Comparison of ENCODE assay signal across 11 cellular contexts in the genomic region with DNA sequence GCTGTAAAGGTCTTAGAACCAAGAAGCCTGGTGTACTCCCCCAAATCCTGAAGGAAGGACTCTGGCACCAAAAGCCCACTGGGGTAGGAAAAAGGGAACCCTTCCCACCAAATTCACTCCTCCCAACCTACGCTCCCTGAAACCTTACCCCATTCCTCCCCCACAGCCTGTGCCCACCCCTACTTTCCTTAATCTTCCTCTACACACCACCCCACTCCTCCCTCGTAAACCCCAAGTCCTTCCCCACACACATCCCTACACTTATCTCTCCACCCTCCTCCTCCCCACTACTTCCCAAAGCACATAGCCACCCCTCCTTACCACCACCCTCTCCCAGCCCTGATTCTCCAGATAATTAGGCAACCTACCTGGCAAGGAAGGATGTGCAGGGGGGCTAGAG. TPM values are rescaled to one million over a fixed set of nuclear protein-coding genes. Genes with fewer than 3 reads are reported as not detected.
A peak's percentile ranks its signal among the peaks of the same experiment; 100 is the strongest.
DNase-seq lines count a peak whose midpoint lies in the region; ATAC-seq and TF ChIP-seq lines count a peak whose summit lies in the region.
"Had no signal": no experiment of that assay in that cellular context is flagged by ENCODE, and none has a peak within 500 bp of the region (broad histone marks: within the 10 kb centered on the region; RNA-seq: fewer than 3 reads in every experiment).

No MANE protein-coding gene starts in this region.

- CTCF ChIA-PET in HEK293 (lab: Yijun Ruan, JAX), result no interaction called here
- CTCF ChIA-PET in naive thymus-derived CD4-positive, alpha-beta T cell (lab: Charles Lee), result no interaction called here

- DNase-seq in CD4-positive, CD25-positive, alpha-beta regulatory T cell, result no peak
- DNase-seq in activated naive CD8-positive, alpha-beta T cell treated with anti-CD3 and anti-CD28 coated beads, Interleukin-2, amount 10 ng/mL, durations not matched to agents 7 days and 5 days, result no peak
- DNase-seq in naive thymus-derived CD4-positive, alpha-beta T cell, result no peak
- DNase-seq in GM20000 (ENCODE audit: low spot score) (no peak), head of caudate nucleus (no peak), AG20443 (ENCODE audit: low spot score) (no peak)
- DNase-seq: body of pancreas, NCI-H1092 had no signal

- H3K27me3 ChIP-seq in CD4-positive, CD25-positive, alpha-beta regulatory T cell (ENCODE audit: control insufficient read depth, insufficient read depth, low read length), result no peaks in the 10 kb centered on the region
- no peaks in the 10 kb centered on the region for H3K27me3 ChIP-seq in naive thymus-derived CD4-positive, alpha-beta T cell (ENCODE audit: control insufficient read depth in 2 of 2, insufficient read depth in 2 of 2, low read length in 2 of 2)
- H3K27me3 ChIP-seq: body of pancreas had no signal

- no peak overlapping the region for H3K4me3 ChIP-seq in CD4-positive, CD25-positive, alpha-beta regulatory T cell (ENCODE audit: low read depth, low read length)
- H3K4me3 ChIP-seq in HEK293 (ENCODE audit: low read depth, low read length), result no peak overlapping the region
- H3K4me3 ChIP-seq in naive thymus-derived CD4-positive, alpha-beta T cell (ENCODE audit: low read length), result no peak overlapping the region
- H3K4me3 ChIP-seq: body of pancreas had no signal

- TF ChIP-seq CTCF in HEK293 (tag by site-specific recombination; IDR thresholded peaks at IDR 0.05) (no peak), GM20000 (IDR thresholded peaks at IDR 0.05; ENCODE audit: extremely low read depth, missing control alignments) (no peak)

- H3K9me3 Mint-ChIP-seq in CD4-positive, CD25-positive, alpha-beta regulatory T cell, result no peaks in the 10 kb centered on the region
- no peaks in the 10 kb centered on the region for H3K9me3 Mint-ChIP-seq in activated naive CD8-positive, alpha-beta T cell treated with anti-CD3 and anti-CD28 coated beads, Interleukin-2, amount 10 ng/mL, durations not matched to agents 7 days and 5 days
- peaks cover 0 to 3% (median 0%) of the 10 kb centered on the region in 11 donors for H3K9me3 Mint-ChIP-seq in naive thymus-derived CD4-positive, alpha-beta T cell
- H3K9me3 Mint-ChIP-seq: memory B cell had no signal

- H3K4me1 ChIP-seq in CD4-positive, CD25-positive, alpha-beta regulatory T cell (ENCODE audit: control insufficient read depth, insufficient read depth, low read length, poor library complexity, severe bottlenecking), result peaks cover 22% of the 10 kb centered on the region
- peaks cover 5% of the 10 kb centered on the region; the same call in 1 of the 2 replicates for H3K4me1 ChIP-seq in HEK293 (ENCODE audit: control insufficient read depth, insufficient read depth, low read length)
- peaks cover 0 to 20% of the 10 kb centered on the region in 2 donors for H3K4me1 ChIP-seq in naive thymus-derived CD4-positive, alpha-beta T cell (ENCODE audit: control insufficient read depth in 2 of 2, insufficient read depth in 2 of 2, low read length in 2 of 2)

- H3K9me3 ChIP-seq in CD4-positive, CD25-positive, alpha-beta regulatory T cell (ENCODE audit: control insufficient read depth in 2 of 2, low read length in 2 of 2), result no peaks in the 10 kb centered on the region
- no peaks in the 10 kb centered on the region for H3K9me3 ChIP-seq in HEK293 (ENCODE audit: control insufficient read depth, insufficient read depth, low read depth, low read length)
- H3K9me3 ChIP-seq in naive thymus-derived CD4-positive, alpha-beta T cell (ENCODE audit: control insufficient read depth in 2 of 3, low read length in 3 of 3), result no peaks in the 10 kb centered on the region
- H3K9me3 ChIP-seq: body of pancreas had no signal

- H3K27ac Mint-ChIP-seq in CD4-positive, CD25-positive, alpha-beta regulatory T cell, result peak overlapping the region in 1 of 3 donors; percentile 76
- peak overlapping the region; percentile 36 for H3K27ac Mint-ChIP-seq in activated naive CD8-positive, alpha-beta T cell treated with anti-CD3 and anti-CD28 coated beads, Interleukin-2, amount 10 ng/mL, durations not matched to agents 7 days and 5 days
- H3K27ac Mint-ChIP-seq in naive thymus-derived CD4-positive, alpha-beta T cell, result peak overlapping the region in 3 of 9 donors; percentile 14 to 65 (median 64)
- H3K27ac Mint-ChIP-seq: memory B cell had no signal

- intact Hi-C loops in naive thymus-derived CD4-positive, alpha-beta T cell (cut with micrococcal nuclease), result no loop called here
- intact Hi-C loops in head of caudate nucleus (cut with DNase I), result no loop called here

- no peak overlapping the region for H3K27ac ChIP-seq in CD4-positive, CD25-positive, alpha-beta regulatory T cell (ENCODE audit: insufficient read depth, low read length, poor library complexity, severe bottlenecking)
- no peak overlapping the region for H3K27ac ChIP-seq in HEK293 (ENCODE audit: extremely low read depth, low read depth, low read length)
- peak overlapping the region; percentile 24 for H3K27ac ChIP-seq in naive thymus-derived CD4-positive, alpha-beta T cell (ENCODE audit: low read depth, low read length)
- H3K27ac ChIP-seq: body of pancreas had no signal

- no peaks in the 10 kb centered on the region for H3K27me3 Mint-ChIP-seq in CD4-positive, CD25-positive, alpha-beta regulatory T cell
- no peaks in the 10 kb centered on the region for H3K27me3 Mint-ChIP-seq in activated naive CD8-positive, alpha-beta T cell treated with anti-CD3 and anti-CD28 coated beads, Interleukin-2, amount 10 ng/mL, durations not matched to agents 7 days and 5 days
- no peaks in the 10 kb centered on the region for H3K27me3 Mint-ChIP-seq in naive thymus-derived CD4-positive, alpha-beta T cell
- H3K27me3 Mint-ChIP-seq: memory B cell had no signal

- H3K4me3 Mint-ChIP-seq in CD4-positive, CD25-positive, alpha-beta regulatory T cell, result peak overlapping the region; percentile 46 to 91 (median 81)
- H3K4me3 Mint-ChIP-seq in activated naive CD8-positive, alpha-beta T cell treated with anti-CD3 and anti-CD28 coated beads, Interleukin-2, amount 10 ng/mL, durations not matched to agents 7 days and 5 days, result peak overlapping the region; percentile 78
- H3K4me3 Mint-ChIP-seq in naive thymus-derived CD4-positive, alpha-beta T cell, result peak overlapping the region in 9 of 10 donors; percentile 10 to 95 (median 62)
- H3K4me3 Mint-ChIP-seq: memory B cell had no signal

- H3K36me3 ChIP-seq in CD4-positive, CD25-positive, alpha-beta regulatory T cell (ENCODE audit: control insufficient read depth, insufficient read depth, low read length), result peaks cover 10% of the 10 kb centered on the region
- peaks cover 0 to 40% of the 10 kb centered on the region in 2 experiments; a peak in 2 of 3 replicates for H3K36me3 ChIP-seq in HEK293 (ENCODE audit: control insufficient read depth in 2 of 2, insufficient read depth in 1 of 2, low read length in 2 of 2)
- H3K36me3 ChIP-seq in naive thymus-derived CD4-positive, alpha-beta T cell (ENCODE audit: control insufficient read depth in 2 of 3, insufficient read depth in 3 of 3, low read length in 3 of 3), result peaks cover 0 to 32% (median 0%) of the 10 kb centered on the region in 3 experiments

- POLR2A ChIA-PET in HEK293 (lab: Yijun Ruan, JAX), result no interaction called here
- POLR2A ChIA-PET in activated naive CD8-positive, alpha-beta T cell treated with anti-CD3 and anti-CD28 coated beads, Interleukin-2, amount 10 ng/mL, durations not matched to agents 7 days and 5 days (lab: Charles Lee), result interaction anchor here (1.2 to 5.1 kb wide), 3 partner anchors 32 to 114 kb away, joined by 3 to 43 read pairs (median 4); a partner anchor contains a TSS
- POLR2A ChIA-PET in naive thymus-derived CD4-positive, alpha-beta T cell (lab: Charles Lee), result interaction anchor here (1.5 kb wide), 1 partner anchor 70 kb away, joined by 5 read pairs; no protein-coding TSS in a partner anchor

- peaks cover 4% of the 10 kb centered on the region for H3K36me3 Mint-ChIP-seq in CD4-positive, CD25-positive, alpha-beta regulatory T cell
- H3K36me3 Mint-ChIP-seq in activated naive CD8-positive, alpha-beta T cell treated with anti-CD3 and anti-CD28 coated beads, Interleukin-2, amount 10 ng/mL, durations not matched to agents 7 days and 5 days, result peaks cover 4% of the 10 kb centered on the region
- H3K36me3 Mint-ChIP-seq in naive thymus-derived CD4-positive, alpha-beta T cell, result peaks cover 0 to 9% (median 0%) of the 10 kb centered on the region in 5 donors

- ATAC-seq in CD4-positive, CD25-positive, alpha-beta regulatory T cell (ENCODE audit: low read depth in 2 of 2), result no peak
- ATAC-seq in activated naive CD8-positive, alpha-beta T cell treated with anti-CD3 and anti-CD28 coated beads, Interleukin-2, amount 10 ng/mL, durations not matched to agents 7 days and 5 days (ENCODE audit: low read depth), result no peak
- no peak for ATAC-seq in naive thymus-derived CD4-positive, alpha-beta T cell
- no peak for ATAC-seq in GM21447 (IDR thresholded peaks at IDR 0.05; ENCODE audit: unreplicated experiment)
- ATAC-seq: body of pancreas had no signal

- peaks cover 0 to 33% (median 17%) of the 10 kb centered on the region in 4 donors for H3K4me1 Mint-ChIP-seq in CD4-positive, CD25-positive, alpha-beta regulatory T cell
- H3K4me1 Mint-ChIP-seq in activated naive CD8-positive, alpha-beta T cell treated with anti-CD3 and anti-CD28 coated beads, Interleukin-2, amount 10 ng/mL, durations not matched to agents 7 days and 5 days, result peaks cover 18% of the 10 kb centered on the region
- H3K4me1 Mint-ChIP-seq in naive thymus-derived CD4-positive, alpha-beta T cell, result peaks cover 0 to 30% (median 18%) of the 10 kb centered on the region in 7 donors

RNA-seq across cellular contexts. Expression of a gene that starts 1.7 kb away (rescaled TPM):
- 19.5 TPM for total RNA-seq in CD4-positive, CD25-positive, alpha-beta regulatory T cell
- 1 to 10 TPM; 4.9 to 7.3 (median 6.3) TPM for polyA plus RNA-seq in CD4-positive, CD25-positive, alpha-beta regulatory T cell
- 10 to 100 TPM; 38.9 to 39.3 TPM for total RNA-seq in activated naive CD8-positive, alpha-beta T cell treated with anti-CD3 and anti-CD28 coated beads, Interleukin-2, amount 10 ng/mL, durations not matched to agents 7 days and 5 days
- total RNA-seq in naive thymus-derived CD4-positive, alpha-beta T cell, result 10 to 100 TPM; 21.2 to 34.1 (median 21.6) TPM
- polyA plus RNA-seq in naive thymus-derived CD4-positive, alpha-beta T cell, result 1 to 10 TPM; 6.7 to 7.8 TPM

RNA-seq across cellular contexts. Expression of a gene that starts 29.2 kb away (rescaled TPM):
- not detected for total RNA-seq in CD4-positive, CD25-positive, alpha-beta regulatory T cell
- polyA plus RNA-seq in CD4-positive, CD25-positive, alpha-beta regulatory T cell, result not detected
- under 1 TPM in 1 of 2 experiments, not detected in 1; 0.26 TPM for total RNA-seq in activated naive CD8-positive, alpha-beta T cell treated with anti-CD3 and anti-CD28 coated beads, Interleukin-2, amount 10 ng/mL, durations not matched to agents 7 days and 5 days
- total RNA-seq in naive thymus-derived CD4-positive, alpha-beta T cell, result not detected
- not detected for polyA plus RNA-seq in naive thymus-derived CD4-positive, alpha-beta T cell

RNA-seq across cellular contexts. Expression of a gene that starts 31.2 kb away (rescaled TPM):
- 388 TPM for total RNA-seq in CD4-positive, CD25-positive, alpha-beta regulatory T cell
- 100 to 1,000 TPM; 171 to 182 (median 177) TPM for polyA plus RNA-seq in CD4-positive, CD25-positive, alpha-beta regulatory T cell
- 100 to 1,000 TPM; 438 to 466 TPM for total RNA-seq in activated naive CD8-positive, alpha-beta T cell treated with anti-CD3 and anti-CD28 coated beads, Interleukin-2, amount 10 ng/mL, durations not matched to agents 7 days and 5 days
- 100 to 1,000 TPM; 334 to 488 (median 371) TPM for total RNA-seq in naive thymus-derived CD4-positive, alpha-beta T cell
- 100 to 1,000 TPM; 184 to 220 TPM for polyA plus RNA-seq in naive thymus-derived CD4-positive, alpha-beta T cell

RNA-seq across cellular contexts. Expression of a gene that starts 49.3 kb away (rescaled TPM):
- 1.4 TPM for total RNA-seq in CD4-positive, CD25-positive, alpha-beta regulatory T cell
- not detected for polyA plus RNA-seq in CD4-positive, CD25-positive, alpha-beta regulatory T cell
- 1 to 10 TPM; 4.9 to 6.6 TPM for total RNA-seq in activated naive CD8-positive, alpha-beta T cell treated with anti-CD3 and anti-CD28 coated beads, Interleukin-2, amount 10 ng/mL, durations not matched to agents 7 days and 5 days
- total RNA-seq in naive thymus-derived CD4-positive, alpha-beta T cell, result 1 to 10 TPM; 2.4 to 6.0 (median 4.6) TPM
- not detected for polyA plus RNA-seq in naive thymus-derived CD4-positive, alpha-beta T cell
